ENCODE assay signal across 17 cellular contexts in the genomic region with DNA sequence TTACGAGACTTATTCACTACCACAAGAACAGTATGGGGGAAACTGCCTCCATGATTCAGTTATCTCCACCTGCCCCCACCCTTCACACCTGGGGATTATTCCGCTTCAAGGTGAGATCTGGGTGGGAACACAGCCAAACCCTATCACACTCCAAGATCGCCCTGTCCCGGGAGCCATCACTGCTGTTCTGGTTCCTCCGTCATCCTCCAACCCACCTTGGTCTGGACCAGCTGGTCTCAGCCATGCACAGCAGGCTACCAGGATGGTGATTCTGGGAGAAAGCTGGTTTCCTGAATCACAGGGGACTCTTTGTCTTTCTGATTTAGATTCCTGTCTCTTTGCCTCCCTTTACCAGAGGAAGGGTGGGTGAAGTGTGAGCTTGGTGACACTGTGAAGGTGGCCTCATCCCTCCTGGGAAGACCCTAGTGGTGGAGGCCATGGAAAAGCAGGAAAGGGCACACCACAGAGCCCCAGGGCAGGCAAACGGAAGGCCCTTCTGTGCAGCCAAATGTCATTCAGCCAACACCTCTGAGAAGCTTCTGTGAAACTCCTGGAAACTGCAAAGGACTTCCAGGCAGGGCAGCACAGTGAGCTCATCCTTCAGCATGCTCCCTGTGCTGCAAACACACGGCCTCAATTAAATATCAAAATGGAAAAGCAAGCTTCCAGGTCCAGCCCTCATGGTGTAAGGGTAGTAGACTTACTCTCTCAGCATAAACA.
"Had no signal": no experiment of that assay in that cellular context is flagged by ENCODE, and none has a peak within 500 bp of the region (broad histone marks: within the 10 kb centered on the region; RNA-seq: fewer than 3 reads in every experiment).

No MANE protein-coding gene starts in this region.

- ATAC-seq: activated CD4-positive, alpha-beta T cell treated with anti-CD3 and anti-CD28 coated beads for 36 hours; gastrocnemius medialis; left cardiac atrium; stimulated activated naive B cell treated with anti-CD40 and anti-IgM and Interleukin-4, amounts not matched to agents 10 μg/mL and 1 μg/mL and 100 μg/mL, for 72 hours; upper lobe of right lung had no signal

- DNase-seq: activated B cell treated with CpG ODN at 0.5 μM for 24 hours; activated CD4-positive, alpha-beta T cell treated with anti-CD3 and anti-CD28 coated beads for 36 hours; activated CD4-positive, alpha-beta T cell treated with anti-CD3 and anti-CD28 coated beads, Interleukin-2, amount 50 U/mL, for 4 hours; activated gamma-delta T cell treated with Interleukin-2 at 50 U/mL for 16 hours; activated T-cell treated with anti-CD3 and anti-CD28 coated beads, Interleukin-2, amount 50 U/mL, for 1 hour; aorta; dermis blood vessel endothelial cell; effector CD8-positive, alpha-beta T cell; gastrocnemius medialis; hypothalamus; left cardiac atrium; nephron progenitor cell; sigmoid colon; stimulated activated CD4-positive, alpha-beta T cell treated with anti-CD3 and anti-CD28 coated beads, Interleukin-15, amount 100 ng/mL, for 24 hours; stimulated activated naive B cell treated with anti-CD40 and anti-IgM and Interleukin-4, amounts not matched to agents 10 μg/mL and 1 μg/mL and 100 μg/mL, for 72 hours; T1000; upper lobe of right lung had no signal
